Comparison of ENCODE assay signal across 8 cellular contexts in the genomic region with DNA sequence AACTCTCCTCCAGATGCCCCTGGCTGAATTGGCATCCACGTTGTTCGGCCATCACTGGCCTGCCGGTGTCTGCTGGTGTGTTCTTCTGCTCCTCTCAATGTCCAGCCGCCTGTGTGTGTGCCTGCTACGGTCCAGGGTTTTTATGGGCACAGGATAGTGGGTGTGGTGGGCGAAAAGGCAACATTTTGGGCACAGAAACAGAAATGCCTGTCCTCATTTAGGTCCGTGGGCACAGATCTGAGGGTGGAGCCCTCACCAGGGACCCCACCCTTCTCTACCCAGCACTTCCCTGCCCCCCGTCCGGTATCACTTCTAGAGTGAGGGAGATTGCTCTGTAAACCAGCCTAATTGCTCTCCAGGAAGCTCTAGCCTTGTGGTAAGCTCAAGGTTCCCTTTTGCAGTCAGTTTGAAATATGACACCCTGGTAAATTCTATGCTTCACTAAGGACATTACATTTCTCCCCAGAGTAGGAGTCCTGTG.
DNase-seq lines count a peak whose midpoint lies in the region; ATAC-seq, FAIRE-seq and TF ChIP-seq lines count a peak whose summit lies in the region.

No MANE protein-coding gene starts in this region.

- H3K27me3 Mint-ChIP-seq in activated naive CD8-positive, alpha-beta T cell treated with anti-CD3 and anti-CD28 coated beads for 36 hours = no peaks in the 10 kb centered on the region
- H3K27me3 Mint-ChIP-seq in natural killer cell (ENCODE audit: low read depth in 2 of 2) = no peaks in the 10 kb centered on the region

- H3K9me3 Mint-ChIP-seq in activated naive CD8-positive, alpha-beta T cell treated with anti-CD3 and anti-CD28 coated beads for 36 hours = peaks cover 2% of the 10 kb centered on the region
- no peaks in the 10 kb centered on the region for H3K9me3 Mint-ChIP-seq in natural killer cell

- peak; percentile 9 for FAIRE-seq in GM12891 (lab: Jason Lieb, UNC)
- FAIRE-seq in HTR-8/SVneo (lab: Jason Lieb, UNC) = no peak

- no peaks in the 10 kb centered on the region for H3K36me3 Mint-ChIP-seq in activated naive CD8-positive, alpha-beta T cell treated with anti-CD3 and anti-CD28 coated beads for 36 hours
- H3K36me3 Mint-ChIP-seq in natural killer cell = no peaks in the 10 kb centered on the region

- ATAC-seq in GM21576 (IDR thresholded peaks at IDR 0.05; ENCODE audit: unreplicated experiment) (peak; percentile 70), natural killer cell (peak; percentile 68 to 75 (median 70))

- TF ChIP-seq POLR2A in GM12891 (IDR thresholded peaks at IDR 0.05; ENCODE audit: low read depth, low read length) = no peak

- H3K4me3 Mint-ChIP-seq in activated naive CD8-positive, alpha-beta T cell treated with anti-CD3 and anti-CD28 coated beads for 36 hours = no peak overlapping the region
- peak overlapping the region; percentile 71 for H3K4me3 Mint-ChIP-seq in natural killer cell

- DNase-seq in GM12891 (ENCODE audit: insufficient read length, low spot score) (peak; percentile 2), HTR-8/SVneo (ENCODE audit: insufficient read length, low spot score) (peak; percentile 38), natural killer cell (no peak), foreskin melanocyte (no peak), cerebellar cortex (ENCODE audit: low spot score) (no peak), occipital lobe (lab: John Stamatoyannopoulos, UW) (no peak)
- no peak for DNase-seq in activated naive CD8-positive, alpha-beta T cell treated with anti-CD3 and anti-CD28 coated beads for 36 hours

- no peak for TF ChIP-seq CTCF in natural killer cell (IDR thresholded peaks at IDR 0.05)

- intact Hi-C loops in natural killer cell (cut with micrococcal nuclease) = no loop called here

- H3K4me1 Mint-ChIP-seq in activated naive CD8-positive, alpha-beta T cell treated with anti-CD3 and anti-CD28 coated beads for 36 hours = no peaks in the 10 kb centered on the region
- peaks cover 45 to 50% of the 10 kb centered on the region in 2 donors for H3K4me1 Mint-ChIP-seq in natural killer cell

- H3K27ac Mint-ChIP-seq in activated naive CD8-positive, alpha-beta T cell treated with anti-CD3 and anti-CD28 coated beads for 36 hours = peak overlapping the region; percentile 28
- H3K27ac Mint-ChIP-seq in natural killer cell = peak overlapping the region; percentile 77 to 84

TF ChIP-seq in GM12891, 5 proteins besides CTCF, POLR2A, EP300 and RAD21:
- TF ChIP-seq POU2F2 (IDR thresholded peaks at IDR 0.05; ENCODE audit: low read depth, low read length) = no peak
- no peak for TF ChIP-seq POLR2AphosphoS5 (IDR thresholded peaks at IDR 0.05; ENCODE audit: low read depth, low read length)
- no peak for TF ChIP-seq SPI1 (IDR thresholded peaks at IDR 0.05; ENCODE audit: low read depth, low read length)
- TF ChIP-seq TAF1 (IDR thresholded peaks at IDR 0.05; ENCODE audit: low read depth, low read length) = no peak
- TF ChIP-seq PAX5 (IDR thresholded peaks at IDR 0.05; ENCODE audit: insufficient read depth, low read length, severe bottlenecking) = no peak

Comparison
In these comparisons a context has a peak if more than half of its experiments do, and no peak if none do; other contexts are left out.
1. DNase-seq: peak in GM12891 (single experiment) and HTR-8/SVneo (single experiment); none in activated naive CD8-positive, alpha-beta T cell treated with anti-CD3 and anti-CD28 coated beads for 36 hours (single experiment), natural killer cell (single experiment), foreskin melanocyte (single experiment), cerebellar cortex (single experiment) and occipital lobe (single experiment).